Comparison of ENCODE assay signal across 32 cellular contexts in genomic region chr14:23060536-23061260, GRCh38. TPM values are rescaled to one million over a fixed set of nuclear protein-coding genes. Genes with fewer than 3 reads are reported as not detected.
DNase-seq lines count a peak whose midpoint lies in the region; ATAC-seq and TF ChIP-seq lines count a peak whose summit lies in the region.
"Had no signal": no experiment of that assay in that cellular context is flagged by ENCODE, and none has a peak within 500 bp of the region (broad histone marks: within the 10 kb centered on the region; RNA-seq: fewer than 3 reads in every experiment).

No MANE protein-coding gene starts in this region.

- H2BK5ac ChIP-seq in IMR-90 (ENCODE audit: low read depth, low read length, poor library complexity, severe bottlenecking): peak overlapping the region; percentile 69

- H3K27me3 ChIP-seq in IMR-90 (ENCODE audit: control insufficient read depth, insufficient read depth, low read length) (no peaks in the 10 kb centered on the region), fibroblast of lung (ENCODE audit: control insufficient read depth, insufficient read depth, low read length) (no peaks in the 10 kb centered on the region), smooth muscle cell (ENCODE audit: low read depth) (no peaks in the 10 kb centered on the region)

- no TSS peak for BruUV-seq in IMR-90 (replicated peaks; lab: Mats Ljungman, UMichigan)

- H3K14ac ChIP-seq in IMR-90 (replicated peaks; ENCODE audit: low read depth, low read length): 0 out of 2 replicates have a peak overlapping the region, but pooled peaks have one; percentile 39

- H2AK9ac ChIP-seq in IMR-90 (replicated peaks; ENCODE audit: low read depth, low read length, poor library complexity): no peak overlapping the region

- H2AFZ ChIP-seq in IMR-90 (replicated peaks; ENCODE audit: low read length, poor library complexity): peak overlapping the region; percentile 25
- no peak overlapping the region for H2AFZ ChIP-seq in fibroblast of lung (ENCODE audit: low read length)
- H2AFZ ChIP-seq in smooth muscle cell (ENCODE audit: low read depth): no peak overlapping the region
- H2AFZ ChIP-seq: parathyroid adenoma had no signal

- POLR2A ChIA-PET in IMR-90 (lab: Charles Lee; ENCODE audit: unreplicated experiment): no interaction called here

- TF ChIP-seq POLR2A in IMR-90 (IDR thresholded peaks at IDR 0.05; ENCODE audit: low read depth, low read length): no peak

- no peak overlapping the region for H2BK20ac ChIP-seq in IMR-90 (ENCODE audit: low read depth, low read length)

- peak overlapping the region; percentile 27; the same call in 1 of the 2 replicates for H2BK120ac ChIP-seq in IMR-90 (ENCODE audit: low read depth, low read length)

- no peak overlapping the region for H3K18ac ChIP-seq in IMR-90 (ENCODE audit: low read depth, low read length)

- 0 out of 2 replicates have a peak overlapping the region, but pooled peaks have one; percentile 5 for H4K5ac ChIP-seq in IMR-90 (ENCODE audit: low read depth, low read length)

- H3K4me3 ChIP-seq in IMR-90 (ENCODE audit: insufficient read depth, low read depth, low read length): no peak overlapping the region
- H3K4me3 ChIP-seq in fibroblast of lung (replicated peaks in 1 of 4; ENCODE audit: control extremely low read depth in 1 of 4, insufficient read depth in 1 of 4, low read depth in 3 of 4, low read length in 4 of 4): no peak overlapping the region
- no peak overlapping the region for H3K4me3 ChIP-seq in smooth muscle cell

- CTCF ChIA-PET in IMR-90 (lab: Yijun Ruan, JAX): interaction anchor here (0.7 to 2.2 kb wide), 4 partner anchors 8 to 75 kb away, joined by 3 to 10 read pairs (median 8); no protein-coding TSS in a partner anchor

- in situ Hi-C loops in IMR-90 (cut with MboI; ENCODE audit: low sequenced_read_pairs): loop anchor here (10.0 kb wide), 1 partner anchor 506 kb away; no protein-coding TSS in a partner anchor

- H3F3A ChIP-seq in smooth muscle cell (ENCODE audit: low read depth): peaks cover 64% of the 10 kb centered on the region

- TF ChIP-seq CTCF in GM10266 (IDR thresholded peaks at IDR 0.05; ENCODE audit: control insufficient read depth, insufficient read depth, low read depth, missing control alignments) (no peak), IMR-90 (conservative IDR thresholded peaks at IDR 0.05; ENCODE audit: low read depth, low read length) (no peak), fibroblast of lung (conservative IDR thresholded peaks at IDR 0.05 in 1 of 2, IDR thresholded peaks at IDR 0.05 in 1 of 2; ENCODE audit: low read depth in 1 of 2, low read length in 2 of 2) (no peak), smooth muscle cell (IDR thresholded peaks at IDR 0.05; ENCODE audit: borderline replicate concordance, insufficient read depth, poor library complexity, severe bottlenecking) (no peak)

- H3K4ac ChIP-seq in IMR-90 (ENCODE audit: low read depth, low read length): peak overlapping the region; percentile 40; the same call in 1 of the 2 replicates

- H3K4me2 ChIP-seq in IMR-90 (ENCODE audit: low read depth, low read length) (no peak overlapping the region), fibroblast of lung (ENCODE audit: extremely low read depth, insufficient read depth, low read length) (no peak overlapping the region), smooth muscle cell (no peak overlapping the region)

- 92% methylated on average over 7 of the region's 17 CpGs; no CpG with 5 or more reads in 1 of the 2 experiments for WGBS in IMR-90 (ENCODE audit: extremely low coverage in 2 of 2, insufficient read length in 1 of 2), 2 experiments
- WGBS in smooth muscle cell (ENCODE audit: low lambda C conversion rate): 94% methylated on average over 17 of the region's 17 CpGs

- peaks cover 14% of the 10 kb centered on the region for H3K79me2 ChIP-seq in fibroblast of lung (ENCODE audit: control insufficient read depth, insufficient read depth, low read length)
- peaks cover 11% of the 10 kb centered on the region for H3K79me2 ChIP-seq in smooth muscle cell (ENCODE audit: low read depth)

- H3K27ac ChIP-seq in IMR-90 (ENCODE audit: insufficient read depth, low read length) (peak overlapping the region; percentile 76), fibroblast of lung (ENCODE audit: insufficient read depth, low read length) (peak overlapping the region; percentile 26), smooth muscle cell (ENCODE audit: low read depth) (peak overlapping the region; percentile 38)
- H3K27ac ChIP-seq: parathyroid adenoma had no signal

- no peak overlapping the region for H3K56ac ChIP-seq in IMR-90 (ENCODE audit: extremely low read depth, insufficient read depth, low read length)

- intact Hi-C loops in IMR-90 (cut with micrococcal nuclease): no loop called here

- H2BK15ac ChIP-seq in IMR-90 (ENCODE audit: low read depth, low read length): no peak overlapping the region

- peaks cover 11 to 61% of the 10 kb centered on the region in 2 experiments for H3K79me1 ChIP-seq in IMR-90 (ENCODE audit: low read depth in 1 of 2, low read length in 2 of 2)

- H3K9me3 ChIP-seq in IMR-90 (ENCODE audit: control insufficient read depth, insufficient read depth, low read length): no peaks in the 10 kb centered on the region
- no peaks in the 10 kb centered on the region for H3K9me3 ChIP-seq in fibroblast of lung (ENCODE audit: control insufficient read depth, insufficient read depth, low read depth, low read length)
- H3K9me3 ChIP-seq in smooth muscle cell (replicated peaks; ENCODE audit: low read depth): no peaks in the 10 kb centered on the region

- H3K9me1 ChIP-seq in IMR-90 (ENCODE audit: insufficient read depth, low read length): peaks cover 5% of the 10 kb centered on the region; the same call in 1 of the 2 replicates

- H4K20me1 ChIP-seq in IMR-90 (ENCODE audit: insufficient read depth, low read length) (peaks cover 21% of the 10 kb centered on the region), fibroblast of lung (ENCODE audit: control insufficient read depth, extremely low read depth, insufficient read depth, low read length) (no peaks in the 10 kb centered on the region), smooth muscle cell (ENCODE audit: low read depth) (peaks cover 32% of the 10 kb centered on the region)

- peak overlapping the region; percentile 87; the same call in 1 of the 2 replicates for H2AK5ac ChIP-seq in IMR-90 (ENCODE audit: low read depth, low read length)

- no peak for ATAC-seq in IMR-90 (ENCODE audit: low read depth)
- ATAC-seq in HG03521 (IDR thresholded peaks at IDR 0.05; ENCODE audit: unreplicated experiment): no peak
- ATAC-seq: CD8-positive, alpha-beta T cell; right cardiac atrium; SK-N-SH treated with all-trans-retinoic acid at 6 μM for 48 hours had no signal

- peak overlapping the region in 1 of 2 experiments; percentile 8; a peak in 1 of 4 replicates for H4K8ac ChIP-seq in IMR-90 (ENCODE audit: low read depth in 2 of 2, low read length in 2 of 2)

- no peak for TF ChIP-seq RAD21 in IMR-90 (IDR thresholded peaks at IDR 0.05; ENCODE audit: low read length)

- H3K9ac ChIP-seq in IMR-90 (ENCODE audit: low read depth, low read length): no peak overlapping the region; the same call in 1 of the 2 replicates
- H3K9ac ChIP-seq in fibroblast of lung (ENCODE audit: insufficient read depth, low read length): no peak overlapping the region
- H3K9ac ChIP-seq in smooth muscle cell (ENCODE audit: low read depth): no peak overlapping the region
- H3K9ac ChIP-seq: parathyroid adenoma had no signal

- H3K23ac ChIP-seq in IMR-90 (ENCODE audit: low read depth, low read length): peak overlapping the region; percentile 38; the same call in 1 of the 2 replicates

- H4K91ac ChIP-seq in IMR-90 (ENCODE audit: insufficient read depth, low read depth, low read length): peak overlapping the region; percentile 32; the same call in 1 of the 2 replicates

- H3K4me1 ChIP-seq in IMR-90 (ENCODE audit: control insufficient read depth, insufficient read depth, low read length) (peaks cover 17% of the 10 kb centered on the region), fibroblast of lung (ENCODE audit: control insufficient read depth, extremely low read depth, insufficient read depth, low read length) (peaks cover 25% of the 10 kb centered on the region), smooth muscle cell (ENCODE audit: low read depth) (peaks cover 5% of the 10 kb centered on the region)

- dilution Hi-C loops in IMR-90 (cut with HindIII; ENCODE audit: low sequenced_read_pairs, unreplicated experiment): no loop called here

- peak; percentile 5 for DNase-seq in GM10266 (ENCODE audit: extremely low spot score)
- DNase-seq in IMR-90: no peak
- DNase-seq in fibroblast of lung (ENCODE audit: low read depth in 2 of 2): no peak
- no peak for DNase-seq in smooth muscle cell (lab: John Stamatoyannopoulos, UW; ENCODE audit: unreplicated experiment)
- DNase-seq in NCI-H1105 (lab: John Stamatoyannopoulos, UW): no peak
- no peak for DNase-seq in NCI-H187 (lab: John Stamatoyannopoulos, UW)
- DNase-seq: activated CD4-positive, alpha-beta memory T cell treated with anti-CD3 and anti-CD28 coated beads, Interleukin-2, amount 10 ng/mL, durations not matched to agents 7 days and 5 days; activated CD4-positive, CD25-positive, alpha-beta regulatory T cell treated with anti-CD3 and anti-CD28 coated beads, Interleukin-2, amount 50 U/mL, for 72 hours; activated CD8-positive, alpha-beta memory T cell treated with anti-CD3 and anti-CD28 coated beads, Interleukin-2, amount 50 U/mL, for 48 hours; activated naive CD8-positive, alpha-beta T cell treated with anti-CD3 and anti-CD28 coated beads for 36 hours; CD8-positive, alpha-beta T cell; glutamatergic neuron; KG1; NCI-H1436; NCI-H2107; NCI-H446 treated with DMSO at 0.1 percent for 48 hours; stimulated activated CD4-positive, alpha-beta T cell treated with anti-CD3 and anti-CD28 coated beads, Interleukin-2, amount 100 ng/mL, for 48 hours; T-helper 2 cell had no signal

- peaks cover 54% of the 10 kb centered on the region for H3K36me3 ChIP-seq in IMR-90 (ENCODE audit: control insufficient read depth, insufficient read depth, low read length)
- peaks cover 31% of the 10 kb centered on the region for H3K36me3 ChIP-seq in fibroblast of lung (ENCODE audit: control insufficient read depth, insufficient read depth, low read length)
- H3K36me3 ChIP-seq in smooth muscle cell (ENCODE audit: low read depth): peaks cover 2% of the 10 kb centered on the region

RNA-seq across cellular contexts. Expression of gene CDH24, which starts 3.4 kb away (rescaled TPM):
- total RNA-seq in IMR-90 (2012; rRNA removed) (3.6 and 3.9 TPM in 2 replicates), fibroblast of lung (5.6 and 6.2 TPM in 2 replicates), smooth muscle cell (3.6 and 5.5 TPM in 2 replicates)
- polyA plus RNA-seq in IMR-90 (2012; rRNA removed) (24.4 and 30.0 TPM in 2 replicates), fibroblast of lung (5.0 and 6.5 TPM in 2 replicates), smooth muscle cell (6.9 and 8.0 TPM in 2 replicates)
- 11.1 and 16.7 TPM in 2 replicates for polyA plus RNA-seq in IMR-90 (2012; cell fraction: cytosol; rRNA removed)
- polyA plus RNA-seq in IMR-90 (2012; cell fraction: nucleus; rRNA removed; ENCODE audit: low replicate concordance): 239 and 468 TPM in 2 replicates
- 5.1 and 6.8 TPM in 2 replicates for polyA plus RNA-seq in fibroblast of lung (2012)
- 12.8 and 23.3 TPM in 2 replicates for polyA minus RNA-seq in fibroblast of lung (ENCODE audit: low replicate concordance)

RNA-seq across cellular contexts. Expression of gene PSMB11, which starts 18.7 kb away (rescaled TPM):
- total RNA-seq in IMR-90 (2012; rRNA removed) (not detected in 2 replicates), fibroblast of lung (under 0.01 TPM in 1 of 2 replicates, not detected in the other), smooth muscle cell (not detected in 2 replicates)
- polyA plus RNA-seq in IMR-90 (2012; rRNA removed) (not detected in 2 replicates), fibroblast of lung (not detected in 2 replicates), smooth muscle cell (not detected in 2 replicates)
- 0.01 TPM in 1 of 2 replicates, not detected in the other for polyA plus RNA-seq in IMR-90 (2012; cell fraction: cytosol; rRNA removed)
- not detected in 2 replicates for polyA plus RNA-seq in IMR-90 (2012; cell fraction: nucleus; rRNA removed; ENCODE audit: low replicate concordance)
- not detected in 2 replicates for polyA plus RNA-seq in fibroblast of lung (2012)
- not detected in 2 replicates for polyA minus RNA-seq in fibroblast of lung (ENCODE audit: low replicate concordance)
- total RNA-seq: activated CD4-positive, alpha-beta memory T cell treated with anti-CD3 and anti-CD28 coated beads, Interleukin-2, amount 10 ng/mL, durations not matched to agents 7 days and 5 days; activated naive CD8-positive, alpha-beta T cell treated with anti-CD3 and anti-CD28 coated beads for 36 hours; activated T-helper 2 cell treated with anti-CD3 and anti-CD28 coated beads, Interferon-gamma antibody, Interleukin-2, Interleukin-4, amounts not matched to agents 10 μg/mL and 5 μg/mL and 100 μg/mL, durations not matched to agents 14 hours and 24 hours and 36 hours; CD8-positive, alpha-beta T cell; dermis microvascular lymphatic vessel endothelial cell; H1; HT1080; liver; mucosa of gallbladder; OCI-LY7; right cardiac atrium; subcutaneous adipose tissue; ureter had no signal
- polyA plus RNA-seq: H1, keratinocyte, liver, right cardiac atrium had no signal

RNA-seq across cellular contexts. Expression of gene PSMB5, which starts 26.0 kb away (rescaled TPM):
- 268 and 310 TPM in 2 replicates for total RNA-seq in IMR-90 (2012; rRNA removed)
- polyA plus RNA-seq in IMR-90 (2012; rRNA removed): 321 and 335 TPM in 2 replicates
- 284 and 429 TPM in 2 replicates for polyA plus RNA-seq in IMR-90 (2012; cell fraction: cytosol; rRNA removed)
- polyA plus RNA-seq in IMR-90 (2012; cell fraction: nucleus; rRNA removed; ENCODE audit: low replicate concordance): 118 and 128 TPM in 2 replicates
- 166 and 204 TPM in 2 replicates for total RNA-seq in fibroblast of lung
- polyA plus RNA-seq in fibroblast of lung: 237 and 276 TPM in 2 replicates
- polyA plus RNA-seq in fibroblast of lung (2012): 213 and 248 TPM in 2 replicates
- polyA minus RNA-seq in fibroblast of lung (ENCODE audit: low replicate concordance): 184 and 186 TPM in 2 replicates
- 161 and 183 TPM in 2 replicates for total RNA-seq in smooth muscle cell
- polyA plus RNA-seq in smooth muscle cell: 372 and 374 TPM in 2 replicates

RNA-seq across cellular contexts. Expression of gene ACIN1, which starts 34.2 kb away (rescaled TPM):
- 71.9 and 73.8 TPM in 2 replicates for total RNA-seq in IMR-90 (2012; rRNA removed)
- polyA plus RNA-seq in IMR-90 (2012; rRNA removed): 167 and 185 TPM in 2 replicates
- polyA plus RNA-seq in IMR-90 (2012; cell fraction: cytosol; rRNA removed): 47.0 and 54.1 TPM in 2 replicates
- 631 and 1,195 TPM in 2 replicates for polyA plus RNA-seq in IMR-90 (2012; cell fraction: nucleus; rRNA removed; ENCODE audit: low replicate concordance)
- total RNA-seq in fibroblast of lung: 58.3 and 75.1 TPM in 2 replicates
- 94.0 and 101 TPM in 2 replicates for polyA plus RNA-seq in fibroblast of lung
- polyA plus RNA-seq in fibroblast of lung (2012): 83.2 and 87.5 TPM in 2 replicates
- 66.3 and 73.4 TPM in 2 replicates for polyA minus RNA-seq in fibroblast of lung (ENCODE audit: low replicate concordance)
- total RNA-seq in smooth muscle cell: 64.5 and 69.0 TPM in 2 replicates
- polyA plus RNA-seq in smooth muscle cell: 33.7 and 39.3 TPM in 2 replicates

RNA-seq across cellular contexts. Expression of gene C14orf119, which starts 34.6 kb away (rescaled TPM):
- total RNA-seq in IMR-90 (2012; rRNA removed) (61.9 and 83.7 TPM in 2 replicates), fibroblast of lung (55.0 and 60.4 TPM in 2 replicates), smooth muscle cell (54.1 and 57.2 TPM in 2 replicates)
- polyA plus RNA-seq in IMR-90 (2012; rRNA removed) (74.0 and 86.3 TPM in 2 replicates), fibroblast of lung (96.5 and 115 TPM in 2 replicates), smooth muscle cell (119 and 130 TPM in 2 replicates)
- polyA plus RNA-seq in IMR-90 (2012; cell fraction: cytosol; rRNA removed): 36.7 and 38.7 TPM in 2 replicates
- 13.9 and 46.2 TPM in 2 replicates for polyA plus RNA-seq in IMR-90 (2012; cell fraction: nucleus; rRNA removed; ENCODE audit: low replicate concordance)
- 88.5 and 104 TPM in 2 replicates for polyA plus RNA-seq in fibroblast of lung (2012)
- polyA minus RNA-seq in fibroblast of lung (ENCODE audit: low replicate concordance): 89.5 and 118 TPM in 2 replicates

Comparison
In these comparisons a context has a peak if more than half of its experiments do, and no peak if none do; other contexts are left out.
1. H3K27ac ChIP-seq: peak in every context shown above with its lines; median percentile 76 in IMR-90; 38 in smooth muscle cell; 26 in fibroblast of lung.